In genomic region chr21:41361786-41362604, GRCh38 we compare ENCODE assay signal across 8 cellular contexts. TPM values are rescaled to one million over a fixed set of nuclear protein-coding genes. Genes with fewer than 3 reads are reported as not detected.
DNase-seq lines count a peak whose midpoint lies in the region; ATAC-seq and TF ChIP-seq lines count a peak whose summit lies in the region.

Gene MX2, plus strand, starts transcription at chr21:41362027. Its CDS starts 14,880 bp downstream, at chr21:41376907.

- H3K27ac Mint-ChIP-seq in T-helper 2 cell treated with Interferon-gamma antibody and Interleukin-4, amounts not matched to agents 5 μg/mL and 100 μg/mL, for 36 hours, result peak within 1 kb of the TSS; percentile 96

- peaks cover 13% of the 10 kb centered on the region for H3K27me3 Mint-ChIP-seq in T-helper 2 cell treated with Interferon-gamma antibody and Interleukin-4, amounts not matched to agents 5 μg/mL and 100 μg/mL, for 36 hours (ENCODE audit: low read depth)

- H3K27me3 ChIP-seq in body of pancreas, result no peaks in the 10 kb centered on the region
- H3K27me3 ChIP-seq in lung (ENCODE audit: control insufficient read depth, insufficient read depth), result no peaks in the 10 kb centered on the region

- H3K36me3 ChIP-seq in body of pancreas (replicated peaks in 1 of 2; ENCODE audit: insufficient read depth in 1 of 2, low read depth in 2 of 2), result no peaks in the 10 kb centered on the region
- H3K36me3 ChIP-seq in lung (ENCODE audit: control insufficient read depth in 2 of 2, insufficient read depth in 2 of 2, low read length in 2 of 2), result peaks cover 0 to 1% of the 10 kb centered on the region in 2 donors

- peaks cover 5% of the 10 kb centered on the region for H3K36me3 Mint-ChIP-seq in T-helper 2 cell treated with Interferon-gamma antibody and Interleukin-4, amounts not matched to agents 5 μg/mL and 100 μg/mL, for 36 hours (ENCODE audit: low read depth)

- peak; percentile 76 for ATAC-seq in HG03378 (IDR thresholded peaks at IDR 0.05; ENCODE audit: unreplicated experiment)
- peak; percentile 25 for ATAC-seq in body of pancreas
- ATAC-seq in lung (ENCODE audit: insufficient read depth, low FRiP score), result peak; percentile 65

- H3K4me3 Mint-ChIP-seq in T-helper 2 cell treated with Interferon-gamma antibody and Interleukin-4, amounts not matched to agents 5 μg/mL and 100 μg/mL, for 36 hours, result peak within 1 kb of the TSS; percentile 93

- H3K27ac ChIP-seq in body of pancreas (peak within 1 kb of the TSS; percentile 3 to 80 (median 46)), lung (ENCODE audit: low read depth in 1 of 2, low read length in 1 of 2) (peak within 1 kb of the TSS; percentile 90 to 95)

- TF ChIP-seq CTCF in AG04449 (IDR thresholded peaks at IDR 0.05; ENCODE audit: insufficient read depth, low read length, missing control alignments) (no peak), body of pancreas (IDR thresholded peaks at IDR 0.05) (no peak), lung (IDR thresholded peaks at IDR 0.05; ENCODE audit: control extremely low read depth, extremely low read depth) (no peak)

- no peaks in the 10 kb centered on the region for H3K9me3 ChIP-seq in body of pancreas
- H3K9me3 ChIP-seq in lung (ENCODE audit: control insufficient read depth in 2 of 2, insufficient read depth in 1 of 2, low read length in 1 of 2), result no peaks in the 10 kb centered on the region

- intact Hi-C loops in body of pancreas (cut with DNase I), result loop anchor here (10.0 kb wide), 1 partner anchor 67 kb away; no protein-coding TSS in a partner anchor

- H3K4me3 ChIP-seq in AG04449 (ENCODE audit: low read depth, low read length) (peak within 1 kb of the TSS; percentile 58), body of pancreas (no peak within 1 kb of the TSS), lung (no peak within 1 kb of the TSS)

- 51 to 68% methylated on average over 24 of the region's 24 CpGs for WGBS in body of pancreas, 2 donors
- 16 to 30% methylated on average over 24 of the region's 24 CpGs for WGBS in lung, 2 donors

- peaks cover 36% of the 10 kb centered on the region for H3K4me1 Mint-ChIP-seq in T-helper 2 cell treated with Interferon-gamma antibody and Interleukin-4, amounts not matched to agents 5 μg/mL and 100 μg/mL, for 36 hours (ENCODE audit: low read depth)

- DNase-seq in AG04449 (ENCODE audit: low read depth, low spot score) (peak; percentile 47), body of pancreas (peak in 3 of 4 donors; percentile 20 to 71 (median 34)), lung (ENCODE audit: low spot score) (peak; percentile 61), NCI-H510A treated with DMSO at 0.1 percent for 48 hours (lab: John Stamatoyannopoulos, UW) (no peak)
- peak; percentile 76 for DNase-seq in T-helper 2 cell treated with Interferon-gamma antibody and Interleukin-4, amounts not matched to agents 5 μg/mL and 100 μg/mL, for 36 hours (ENCODE audit: low spot score)
- DNase-seq in stimulated activated CD8-positive, alpha-beta memory T cell treated with anti-CD3 and anti-CD28 coated beads, Interleukin-4, amount 100 ng/mL, for 24 hours (ENCODE audit: low read depth), result peak; percentile 36

- peaks cover 21% of the 10 kb centered on the region for H3K4me1 ChIP-seq in body of pancreas
- no peaks in the 10 kb centered on the region for H3K4me1 ChIP-seq in lung (ENCODE audit: control insufficient read depth in 2 of 2, insufficient read depth in 2 of 2, low read length in 2 of 2)

- TF ChIP-seq POLR2A in GM18951 (IDR thresholded peaks at IDR 0.05; ENCODE audit: extremely low read depth, insufficient read depth, insufficient read length) (peak; percentile 63), body of pancreas (IDR thresholded peaks at IDR 0.05) (peak in 2 of 3 donors; percentile 28 to 59)

- POLR2A ChIA-PET in AG04449 (lab: Yijun Ruan, JAX), result no interaction called here

- in situ Hi-C loops in GM18951 (cut with MboI; ENCODE audit: low sequenced_read_pairs, unreplicated experiment), result no loop called here

- CTCF ChIA-PET in AG04449 (lab: Yijun Ruan, JAX), result interaction anchor here (1.8 kb wide), 1 partner anchor 79 kb away, joined by 4 read pairs; no protein-coding TSS in a partner anchor

- H3K9me3 Mint-ChIP-seq in T-helper 2 cell treated with Interferon-gamma antibody and Interleukin-4, amounts not matched to agents 5 μg/mL and 100 μg/mL, for 36 hours, result no peaks in the 10 kb centered on the region

RNA-seq across cellular contexts. Expression of gene MX2, which starts in this region (rescaled TPM):
- total RNA-seq in body of pancreas, result 10 to 100 TPM in 1 of 2 donors, 1 to 10 TPM in 1; 2.3 to 12.2 TPM
- 10 to 100 TPM in 1 of 2 donors, 1 to 10 TPM in 1; 5.9 to 12.8 TPM for total RNA-seq in lung
- polyA plus RNA-seq in lung, result 10 to 100 TPM in 1 of 2 donors, 1 to 10 TPM in 1; 4.2 to 33.4 TPM

Comparison
In these comparisons a context has a peak if more than half of its experiments do, and no peak if none do; other contexts are left out.
1. ATAC-seq: peak in every context shown above with its lines; median percentile 76 in HG03378; 65 in lung; 25 in body of pancreas.